Comparison of ENCODE assay signal across 29 cellular contexts in genomic region chr1:35407743-35408142, GRCh38.
"Had no signal": no experiment of that assay in that cellular context is flagged by ENCODE, and none has a peak within 500 bp of the region (broad histone marks: within the 10 kb centered on the region; RNA-seq: fewer than 3 reads in every experiment).

No MANE protein-coding gene starts in this region.

- H3K27me3 ChIP-seq: hepatocyte, neural progenitor cell, neutrophil, right atrium auricular region, suprapubic skin, tibial artery, upper lobe of right lung had no signal

- H3K79me2 ChIP-seq: hepatocyte, parathyroid adenoma had no signal

- FAIRE-seq: urothelium cell line had no signal

- H3K4me1 ChIP-seq: lower lobe of right lung, neural progenitor cell, parathyroid adenoma, right atrium auricular region, suprapubic skin, tibial artery, upper lobe of right lung had no signal

- H2AFZ ChIP-seq: hepatocyte, neural progenitor cell, parathyroid adenoma had no signal

- H3K9ac ChIP-seq: neural progenitor cell, parathyroid adenoma had no signal

- H3K4me3 ChIP-seq: hepatocyte, lower lobe of right lung, neural progenitor cell, right atrium auricular region, skin epidermis, suprapubic skin, thoracic aorta, tibial artery, upper lobe of right lung had no signal

- DNase-seq: islet precursor cell; left ventricle myocardium superior; lower lobe of right lung; mesendoderm; naive B cell; natural killer cell; nephron progenitor cell; occipital lobe; stimulated activated CD4-positive, alpha-beta T cell treated with anti-CD3 and anti-CD28 coated beads, Interleukin-12 subunit alpha, Interleukin-12 subunit beta, amount 100 ng/mL, for 4 hours; stimulated activated CD4-positive, alpha-beta T cell treated with anti-CD3 and anti-CD28 coated beads, Interleukin-15, amount 100 ng/mL, for 24 hours; stimulated activated CD4-positive, alpha-beta T cell treated with anti-CD3 and anti-CD28 coated beads, Interleukin-2, amount 100 ng/mL, for 24 hours; stimulated activated CD4-positive, alpha-beta T cell treated with anti-CD3 and anti-CD28 coated beads, Interleukin-4, amount 100 ng/mL, for 1 hour; stimulated activated naive CD4-positive, alpha-beta T cell; tibial artery; trophoblast cell; upper lobe of right lung had no signal

- ATAC-seq: left ventricle myocardium superior; lower lobe of right lung; natural killer cell; sciatic nerve; stimulated activated effector memory CD8-positive, alpha-beta T cell treated with anti-CD3 and anti-CD28 coated beads, Interleukin-12 subunit alpha, Interleukin-12 subunit beta, amount 100 ng/mL, for 72 hours; upper lobe of right lung had no signal

- H3K4me2 ChIP-seq: hepatocyte, neural progenitor cell had no signal

- H3K4me3 Mint-ChIP-seq: mesothelial cell of epicardium; naive B cell; natural killer cell; nephron progenitor cell; neural progenitor cell; stimulated activated effector memory CD8-positive, alpha-beta T cell treated with anti-CD3 and anti-CD28 coated beads, Interleukin-12 subunit alpha, Interleukin-12 subunit beta, amount 100 ng/mL, for 72 hours; stimulated activated naive CD8-positive, alpha-beta T cell treated with anti-CD3 and anti-CD28 coated beads, Interleukin-15, Interleukin-2, amounts not matched to agents 100 ng/mL and 50 ng/mL, for 24 hours had no signal

- H3K4me1 Mint-ChIP-seq: mesothelial cell of epicardium; naive B cell; natural killer cell; neural progenitor cell; stimulated activated effector memory CD8-positive, alpha-beta T cell treated with anti-CD3 and anti-CD28 coated beads, Interleukin-12 subunit alpha, Interleukin-12 subunit beta, amount 100 ng/mL, for 72 hours had no signal

- H3K9me3 Mint-ChIP-seq: natural killer cell; neural progenitor cell; stimulated activated effector memory CD8-positive, alpha-beta T cell treated with anti-CD3 and anti-CD28 coated beads, Interleukin-12 subunit alpha, Interleukin-12 subunit beta, amount 100 ng/mL, for 72 hours; stimulated activated naive CD8-positive, alpha-beta T cell treated with anti-CD3 and anti-CD28 coated beads, Interleukin-15, Interleukin-2, amounts not matched to agents 100 ng/mL and 50 ng/mL, for 24 hours had no signal

- H3K9me3 ChIP-seq: lower lobe of right lung, neutrophil, right atrium auricular region, suprapubic skin, thoracic aorta, tibial artery, upper lobe of right lung had no signal

- H3K27ac ChIP-seq: hepatocyte, lower lobe of right lung, neural progenitor cell, neutrophil, parathyroid adenoma, right atrium auricular region, skin epidermis, suprapubic skin, thoracic aorta, tibial artery, upper lobe of right lung had no signal

- H3K27me3 Mint-ChIP-seq: naive B cell; stimulated activated naive CD8-positive, alpha-beta T cell treated with anti-CD3 and anti-CD28 coated beads, Interleukin-15, Interleukin-2, amounts not matched to agents 100 ng/mL and 50 ng/mL, for 24 hours had no signal

- H3K27ac Mint-ChIP-seq: mesothelial cell of epicardium; naive B cell; natural killer cell; nephron progenitor cell; neural progenitor cell; stimulated activated effector memory CD8-positive, alpha-beta T cell treated with anti-CD3 and anti-CD28 coated beads, Interleukin-12 subunit alpha, Interleukin-12 subunit beta, amount 100 ng/mL, for 72 hours; stimulated activated naive CD8-positive, alpha-beta T cell treated with anti-CD3 and anti-CD28 coated beads, Interleukin-15, Interleukin-2, amounts not matched to agents 100 ng/mL and 50 ng/mL, for 24 hours had no signal
